In the genomic region with DNA sequence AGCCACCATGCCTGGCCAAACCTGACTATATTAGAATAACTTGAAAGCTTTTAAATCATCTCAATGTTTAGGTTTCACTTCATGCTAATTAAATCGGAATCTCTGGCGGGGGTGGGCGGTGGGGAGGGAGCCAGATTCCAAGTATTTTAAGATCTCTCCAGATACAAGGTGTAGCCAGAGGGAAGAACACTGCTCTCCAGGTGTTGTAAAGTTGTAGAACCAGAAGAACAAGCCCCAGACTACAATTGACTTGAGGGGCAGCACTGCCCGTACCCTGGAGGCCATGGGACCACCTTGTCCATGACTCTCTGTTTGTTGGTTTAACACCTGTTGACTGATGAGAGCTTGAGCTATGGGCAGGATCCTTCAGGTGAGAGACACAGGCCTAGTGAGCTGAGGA, we compare ENCODE assay signal across 29 cellular contexts. TPM values are rescaled to one million over a fixed set of nuclear protein-coding genes. Genes with fewer than 3 reads are reported as not detected.
"Had no signal": no experiment of that assay in that cellular context is flagged by ENCODE, and none has a peak within 500 bp of the region (broad histone marks: within the 10 kb centered on the region; RNA-seq: fewer than 3 reads in every experiment).

No MANE protein-coding gene starts in this region.

- ATAC-seq: mucosa of descending colon; naive thymus-derived CD4-positive, alpha-beta T cell; natural killer cell treated with Interleukin-12 subunit alpha and Interleukin-12 subunit beta and Interleukin-15 and Interleukin-18, amount 100 ng/mL, for 72 hours; right cardiac atrium; sciatic nerve; stimulated activated naive B cell treated with anti-CD40 and anti-IgM and Interleukin-4, amounts not matched to agents 10 μg/mL and 1 μg/mL and 100 μg/mL, for 72 hours; stimulated activated naive CD8-positive, alpha-beta T cell treated with anti-CD3 and anti-CD28 coated beads, Interleukin-15, Interleukin-2, amounts not matched to agents 100 U/mL and 50 U/mL, for 24 hours had no signal

- H3K27ac ChIP-seq: hepatocyte, left ventricle myocardium inferior, neutrophil, prostate gland, skin epidermis, stomach, testis, thyroid gland, transverse colon, uterus had no signal

- H3K4me2 ChIP-seq: hepatocyte had no signal

- DNase-seq: islet precursor cell; left ventricle myocardium inferior; midbrain; mucosa of descending colon; naive thymus-derived CD4-positive, alpha-beta T cell; occipital lobe; retina; right cardiac atrium; stimulated activated CD4-positive, alpha-beta T cell treated with anti-CD3 and anti-CD28 coated beads, Interleukin-12 subunit alpha, Interleukin-12 subunit beta, amount 100 ng/mL, for 4 hours; stimulated activated CD4-positive, alpha-beta T cell treated with anti-CD3 and anti-CD28 coated beads, Interleukin-15, amount 100 ng/mL, for 24 hours; stimulated activated CD4-positive, alpha-beta T cell treated with anti-CD3 and anti-CD28 coated beads, Interleukin-2, amount 100 ng/mL, for 24 hours; stimulated activated CD4-positive, alpha-beta T cell treated with anti-CD3 and anti-CD28 coated beads, Interleukin-4, amount 100 ng/mL, for 1 hour; stimulated activated naive B cell treated with anti-CD40 and anti-IgM and Interleukin-4, amounts not matched to agents 10 μg/mL and 1 μg/mL and 100 μg/mL, for 72 hours; stimulated activated naive CD8-positive, alpha-beta T cell treated with anti-CD3 and anti-CD28 coated beads, Interleukin-15, Interleukin-2, amounts not matched to agents 100 U/mL and 50 U/mL, for 24 hours; stomach; testis; thyroid gland; transverse colon; uterus had no signal

- H3K27me3 ChIP-seq: hepatocyte, neutrophil, stomach, testis, thyroid gland, transverse colon, uterus had no signal

- H3K36me3 ChIP-seq: neutrophil, prostate gland, thyroid gland, transverse colon, uterus had no signal

- H2AFZ ChIP-seq: hepatocyte had no signal

- H3K9me3 ChIP-seq: left ventricle myocardium inferior, mucosa of descending colon, neutrophil, prostate gland, stomach, testis, thyroid gland, transverse colon, uterus had no signal

- H3K27ac Mint-ChIP-seq: naive thymus-derived CD4-positive, alpha-beta T cell; natural killer cell treated with Interleukin-12 subunit alpha and Interleukin-12 subunit beta and Interleukin-15 and Interleukin-18, amount 100 ng/mL, for 72 hours; stimulated activated naive B cell treated with anti-CD40 and anti-IgM and Interleukin-4, amounts not matched to agents 10 μg/mL and 1 μg/mL and 100 μg/mL, for 72 hours had no signal

- H3K36me3 Mint-ChIP-seq: natural killer cell treated with Interleukin-12 subunit alpha and Interleukin-12 subunit beta and Interleukin-15 and Interleukin-18, amount 100 ng/mL, for 72 hours; stimulated activated naive B cell treated with anti-CD40 and anti-IgM and Interleukin-4, amounts not matched to agents 10 μg/mL and 1 μg/mL and 100 μg/mL, for 72 hours had no signal

- H3K9me3 Mint-ChIP-seq: natural killer cell treated with Interleukin-12 subunit alpha and Interleukin-12 subunit beta and Interleukin-15 and Interleukin-18, amount 100 ng/mL, for 72 hours; stimulated activated naive B cell treated with anti-CD40 and anti-IgM and Interleukin-4, amounts not matched to agents 10 μg/mL and 1 μg/mL and 100 μg/mL, for 72 hours had no signal

- H3K4me3 Mint-ChIP-seq: naive thymus-derived CD4-positive, alpha-beta T cell; natural killer cell treated with Interleukin-12 subunit alpha and Interleukin-12 subunit beta and Interleukin-15 and Interleukin-18, amount 100 ng/mL, for 72 hours; stimulated activated naive B cell treated with anti-CD40 and anti-IgM and Interleukin-4, amounts not matched to agents 10 μg/mL and 1 μg/mL and 100 μg/mL, for 72 hours had no signal

- H3K4me1 ChIP-seq: prostate gland, testis, thyroid gland, uterus had no signal

- H3K4me3 ChIP-seq: hepatocyte, left ventricle myocardium inferior, lung, mucosa of descending colon, prostate gland, skin epidermis, stomach, testis, thyroid gland, transverse colon, uterus had no signal

RNA-seq across cellular contexts. Expression of a gene that starts 33.1 kb away (rescaled TPM):
- total RNA-seq: left ventricle myocardium inferior; mesenteric fat pad; naive thymus-derived CD4-positive, alpha-beta T cell; natural killer cell treated with Interleukin-12 subunit alpha and Interleukin-12 subunit beta and Interleukin-15 and Interleukin-18, amount 100 ng/mL, for 72 hours; osteocyte; ureter had no signal
- polyA plus RNA-seq: naive thymus-derived CD4-positive, alpha-beta T cell; right cardiac atrium had no signal
